Comparison of ENCODE assay signal across 8 cellular contexts in genomic region chr10:74967850-74968620, GRCh38.
A peak's percentile ranks its signal among the peaks of the same experiment; 100 is the strongest.
DNase-seq lines count a peak whose midpoint lies in the region; ATAC-seq and TF ChIP-seq lines count a peak whose summit lies in the region.

No MANE protein-coding gene starts in this region.

- H3K9me3 Mint-ChIP-seq in activated CD4-positive, alpha-beta memory T cell treated with anti-CD3 and anti-CD28 coated beads for 36 hours = no peaks in the 10 kb centered on the region
- no peaks in the 10 kb centered on the region for H3K9me3 Mint-ChIP-seq in activated CD4-positive, alpha-beta memory T cell treated with anti-CD3 and anti-CD28 coated beads, Interleukin-2, amount 10 ng/mL, durations not matched to agents 7 days and 5 days
- H3K9me3 Mint-ChIP-seq in activated naive CD8-positive, alpha-beta T cell treated with anti-CD3 and anti-CD28 coated beads, Interleukin-2, amount 50 U/mL, for 24 hours = peaks cover 4% of the 10 kb centered on the region

- no peak for TF ChIP-seq EP300 in stomach (IDR thresholded peaks at IDR 0.05)

- H3K27me3 ChIP-seq in stomach (no peaks in the 10 kb centered on the region), right cardiac atrium (ENCODE audit: control insufficient read depth, insufficient read depth) (no peaks in the 10 kb centered on the region)

- H3K36me3 Mint-ChIP-seq in activated CD4-positive, alpha-beta memory T cell treated with anti-CD3 and anti-CD28 coated beads for 36 hours = peaks cover 3% of the 10 kb centered on the region
- H3K36me3 Mint-ChIP-seq in activated CD4-positive, alpha-beta memory T cell treated with anti-CD3 and anti-CD28 coated beads, Interleukin-2, amount 10 ng/mL, durations not matched to agents 7 days and 5 days (ENCODE audit: low read depth) = peaks cover 7% of the 10 kb centered on the region
- peaks cover 20% of the 10 kb centered on the region for H3K36me3 Mint-ChIP-seq in activated naive CD8-positive, alpha-beta T cell treated with anti-CD3 and anti-CD28 coated beads, Interleukin-2, amount 50 U/mL, for 24 hours (ENCODE audit: low read depth)

- no peak for DNase-seq in activated CD4-positive, alpha-beta memory T cell treated with anti-CD3 and anti-CD28 coated beads for 36 hours
- no peak for DNase-seq in activated CD4-positive, alpha-beta memory T cell treated with anti-CD3 and anti-CD28 coated beads, Interleukin-2, amount 10 ng/mL, durations not matched to agents 7 days and 5 days
- peak; percentile 64 to 77 for DNase-seq in NCI-H2081 (lab: John Stamatoyannopoulos, UW)
- no peak for DNase-seq in activated naive CD8-positive, alpha-beta T cell treated with anti-CD3 and anti-CD28 coated beads, Interleukin-2, amount 50 U/mL, for 24 hours
- peak; percentile 58 for DNase-seq in putamen (ENCODE audit: low spot score)
- DNase-seq in activated CD4-positive, CD25-positive, alpha-beta regulatory T cell treated with anti-CD3 and anti-CD28 coated beads, Interleukin-2, amount 50 U/mL, for 72 hours = no peak
- DNase-seq in stomach = no peak
- no peak for DNase-seq in right cardiac atrium

- POLR2A ChIA-PET in activated CD4-positive, alpha-beta memory T cell treated with anti-CD3 and anti-CD28 coated beads for 36 hours (lab: Charles Lee) = no interaction called here
- POLR2A ChIA-PET in activated CD4-positive, alpha-beta memory T cell treated with anti-CD3 and anti-CD28 coated beads, Interleukin-2, amount 10 ng/mL, durations not matched to agents 7 days and 5 days (lab: Charles Lee) = interaction anchor here (1.2 kb wide), 1 partner anchor 10 kb away, joined by 4 read pairs; no protein-coding TSS in a partner anchor

- no peak for ATAC-seq in activated naive CD8-positive, alpha-beta T cell treated with anti-CD3 and anti-CD28 coated beads, Interleukin-2, amount 50 U/mL, for 24 hours
- no peak for ATAC-seq in right cardiac atrium

- TF ChIP-seq CTCF in stomach (IDR thresholded peaks at IDR 0.05) = no peak

- H3K9me3 ChIP-seq in stomach = no peaks in the 10 kb centered on the region
- H3K9me3 ChIP-seq in right cardiac atrium (ENCODE audit: control insufficient read depth, low read length) = no peaks in the 10 kb centered on the region

- no peak for TF ChIP-seq POLR2A in stomach (IDR thresholded peaks at IDR 0.05)

- H3K36me3 ChIP-seq in stomach = peaks cover 0 to 7% (median 0%) of the 10 kb centered on the region in 4 donors

- H3K4me3 ChIP-seq in stomach (no peak overlapping the region), right cardiac atrium (ENCODE audit: low read length) (no peak overlapping the region)

- intact Hi-C loops in activated CD4-positive, alpha-beta memory T cell treated with anti-CD3 and anti-CD28 coated beads for 36 hours (cut with micrococcal nuclease) = no loop called here
- intact Hi-C loops in stomach (cut with DNase I; ENCODE audit: low total_unique reads) = no loop called here
- intact Hi-C loops in right cardiac atrium (cut with DNase I) = no loop called here

- peak overlapping the region in 1 of 5 donors; percentile 39 for H3K27ac ChIP-seq in stomach
- H3K27ac ChIP-seq in right cardiac atrium (ENCODE audit: low read length) = no peak overlapping the region

- CTCF ChIA-PET in activated CD4-positive, alpha-beta memory T cell treated with anti-CD3 and anti-CD28 coated beads for 36 hours (lab: Charles Lee) = interaction anchor here (1.5 kb wide), 1 partner anchor 145 kb away, joined by 3 read pairs; no protein-coding TSS in a partner anchor
- CTCF ChIA-PET in activated CD4-positive, alpha-beta memory T cell treated with anti-CD3 and anti-CD28 coated beads, Interleukin-2, amount 10 ng/mL, durations not matched to agents 7 days and 5 days (lab: Charles Lee) = no interaction called here

- H3K27ac Mint-ChIP-seq in activated CD4-positive, alpha-beta memory T cell treated with anti-CD3 and anti-CD28 coated beads for 36 hours = peak overlapping the region; percentile 31
- no peak overlapping the region for H3K27ac Mint-ChIP-seq in activated CD4-positive, alpha-beta memory T cell treated with anti-CD3 and anti-CD28 coated beads, Interleukin-2, amount 10 ng/mL, durations not matched to agents 7 days and 5 days
- peak overlapping the region; percentile 81 for H3K27ac Mint-ChIP-seq in activated naive CD8-positive, alpha-beta T cell treated with anti-CD3 and anti-CD28 coated beads, Interleukin-2, amount 50 U/mL, for 24 hours

- H3K4me1 ChIP-seq in stomach = peaks cover 13 to 35% (median 25%) of the 10 kb centered on the region in 4 donors
- H3K4me1 ChIP-seq in right cardiac atrium (ENCODE audit: control insufficient read depth, insufficient read depth, low read length) = no peaks in the 10 kb centered on the region

- peaks cover 31% of the 10 kb centered on the region for H3K4me1 Mint-ChIP-seq in activated CD4-positive, alpha-beta memory T cell treated with anti-CD3 and anti-CD28 coated beads for 36 hours (ENCODE audit: low read depth)
- H3K4me1 Mint-ChIP-seq in activated CD4-positive, alpha-beta memory T cell treated with anti-CD3 and anti-CD28 coated beads, Interleukin-2, amount 10 ng/mL, durations not matched to agents 7 days and 5 days = peaks cover 27% of the 10 kb centered on the region
- H3K4me1 Mint-ChIP-seq in activated naive CD8-positive, alpha-beta T cell treated with anti-CD3 and anti-CD28 coated beads, Interleukin-2, amount 50 U/mL, for 24 hours = peaks cover 65% of the 10 kb centered on the region

- H3K4me3 Mint-ChIP-seq in activated CD4-positive, alpha-beta memory T cell treated with anti-CD3 and anti-CD28 coated beads for 36 hours = no peak overlapping the region
- H3K4me3 Mint-ChIP-seq in activated CD4-positive, alpha-beta memory T cell treated with anti-CD3 and anti-CD28 coated beads, Interleukin-2, amount 10 ng/mL, durations not matched to agents 7 days and 5 days = no peak overlapping the region
- peak overlapping the region; percentile 56 for H3K4me3 Mint-ChIP-seq in activated naive CD8-positive, alpha-beta T cell treated with anti-CD3 and anti-CD28 coated beads, Interleukin-2, amount 50 U/mL, for 24 hours

- H3K27me3 Mint-ChIP-seq in activated CD4-positive, alpha-beta memory T cell treated with anti-CD3 and anti-CD28 coated beads for 36 hours = no peaks in the 10 kb centered on the region
- H3K27me3 Mint-ChIP-seq in activated CD4-positive, alpha-beta memory T cell treated with anti-CD3 and anti-CD28 coated beads, Interleukin-2, amount 10 ng/mL, durations not matched to agents 7 days and 5 days = no peaks in the 10 kb centered on the region
- H3K27me3 Mint-ChIP-seq in activated naive CD8-positive, alpha-beta T cell treated with anti-CD3 and anti-CD28 coated beads, Interleukin-2, amount 50 U/mL, for 24 hours = no peaks in the 10 kb centered on the region

- 39 to 55% (median 48%) methylated on average over 5 of the region's 5 CpGs for WGBS in stomach, 5 donors
- 53% methylated on average over 5 of the region's 5 CpGs for WGBS in right cardiac atrium

Comparison
In these comparisons a context has a peak if more than half of its experiments do, and no peak if none do; other contexts are left out.
1. DNase-seq: peak in NCI-H2081 (2 of 2) and putamen (single experiment); none in activated CD4-positive, alpha-beta memory T cell treated with anti-CD3 and anti-CD28 coated beads for 36 hours (single experiment), activated CD4-positive, alpha-beta memory T cell treated with anti-CD3 and anti-CD28 coated beads, Interleukin-2, amount 10 ng/mL, durations not matched to agents 7 days and 5 days (single experiment), activated naive CD8-positive, alpha-beta T cell treated with anti-CD3 and anti-CD28 coated beads, Interleukin-2, amount 50 U/mL, for 24 hours (single experiment), activated CD4-positive, CD25-positive, alpha-beta regulatory T cell treated with anti-CD3 and anti-CD28 coated beads, Interleukin-2, amount 50 U/mL, for 72 hours (single experiment), stomach (single experiment) and right cardiac atrium (0 of 3).